1 cellular context compared by ENCODE assay signal in the genomic region with DNA sequence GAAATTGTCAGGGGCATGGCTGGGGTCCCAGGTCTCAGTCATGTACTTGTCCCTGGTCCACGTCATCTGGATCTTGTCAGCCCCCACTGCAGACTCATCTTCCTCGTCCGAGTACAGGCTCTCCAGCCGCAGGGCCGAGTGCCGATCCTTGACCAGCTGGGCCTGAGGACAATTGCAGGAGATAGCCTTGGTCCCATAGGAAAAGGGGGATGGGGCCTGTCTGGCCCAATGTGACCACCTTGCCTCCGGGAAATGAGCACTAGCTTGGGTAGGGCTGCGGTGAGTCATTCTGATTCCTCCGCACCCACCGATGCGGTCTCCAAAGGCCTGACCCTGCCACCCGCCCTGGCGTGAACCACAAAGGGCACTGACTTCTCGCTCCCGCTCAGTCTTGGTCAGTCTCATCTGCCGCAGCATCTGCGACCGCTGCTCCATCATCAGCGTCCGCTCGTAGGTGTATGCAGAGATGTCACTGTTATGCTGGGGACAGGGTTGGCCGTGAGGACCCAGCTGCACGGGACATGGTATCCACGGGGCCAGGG.
A peak's percentile ranks its signal among the peaks of the same experiment; 100 is the strongest.
TF ChIP-seq lines count a peak whose summit lies in the region.

No MANE protein-coding gene starts in this region.

TF ChIP-seq in HepG2, 621 proteins besides CTCF, POLR2A, EP300 and RAD21:
- TF ChIP-seq ZNF891 (CRISPR knock-in tag; IDR thresholded peaks at IDR 0.05) (0 out of 2 replicates have a peak, but pooled peaks have one; percentile 40), ZNF563 (CRISPR knock-in tag; IDR thresholded peaks at IDR 0.05) (peak; percentile 44; the same call in 1 of the 2 replicates), ZBTB38 (CRISPR knock-in tag; IDR thresholded peaks at IDR 0.05) (peak; percentile 73; the same call in 1 of the 2 replicates), NONO (IDR thresholded peaks at IDR 0.05) (no peak), NONO (CRISPR knock-in tag; conservative IDR thresholded peaks at IDR 0.05) (no peak), TBX2 (CRISPR knock-in tag; IDR thresholded peaks at IDR 0.05; ENCODE audit: borderline replicate concordance) (0 out of 2 replicates have a peak, but pooled peaks have one; percentile 16), TOPORS (CRISPR knock-in tag; IDR thresholded peaks at IDR 0.05) (0 out of 2 replicates have a peak, but pooled peaks have one; percentile 1), ZNF883 (CRISPR knock-in tag; IDR thresholded peaks at IDR 0.05; ENCODE audit: not compliant biosample characterization) (peak; percentile 24), ZSCAN31 (CRISPR knock-in tag; IDR thresholded peaks at IDR 0.05; ENCODE audit: low read depth) (0 out of 2 replicates have a peak, but pooled peaks have one; percentile 47), MYNN (CRISPR knock-in tag; IDR thresholded peaks at IDR 0.05; ENCODE audit: low read depth) (no peak), ZBTB7A (CRISPR knock-in tag; IDR thresholded peaks at IDR 0.05) (0 out of 2 replicates have a peak, but pooled peaks have one; percentile 24), MAZ (IDR thresholded peaks at IDR 0.05; ENCODE audit: borderline replicate concordance, low read depth, low read length) (no peak), MAZ (CRISPR knock-in tag; IDR thresholded peaks at IDR 0.05; ENCODE audit: low read depth) (0 out of 2 replicates have a peak, but pooled peaks have one; percentile 22), ZNF350 (CRISPR knock-in tag; IDR thresholded peaks at IDR 0.05; ENCODE audit: borderline replicate concordance, low read depth) (no peak), HNRNPL (IDR thresholded peaks at IDR 0.05; ENCODE audit: low read depth, low read length) (no peak)
- TF ChIP-seq, protein P1, sequence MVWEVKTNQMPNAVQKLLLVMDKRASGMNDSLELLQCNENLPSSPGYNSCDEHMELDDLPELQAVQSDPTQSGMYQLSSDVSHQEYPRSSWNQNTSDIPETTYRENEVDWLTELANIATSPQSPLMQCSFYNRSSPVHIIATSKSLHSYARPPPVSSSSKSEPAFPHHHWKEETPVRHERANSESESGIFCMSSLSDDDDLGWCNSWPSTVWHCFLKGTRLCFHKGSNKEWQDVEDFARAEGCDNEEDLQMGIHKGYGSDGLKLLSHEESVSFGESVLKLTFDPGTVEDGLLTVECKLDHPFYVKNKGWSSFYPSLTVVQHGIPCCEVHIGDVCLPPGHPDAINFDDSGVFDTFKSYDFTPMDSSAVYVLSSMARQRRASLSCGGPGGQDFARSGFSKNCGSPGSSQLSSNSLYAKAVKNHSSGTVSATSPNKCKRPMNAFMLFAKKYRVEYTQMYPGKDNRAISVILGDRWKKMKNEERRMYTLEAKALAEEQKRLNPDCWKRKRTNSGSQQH (CRISPR knock-in tag; IDR thresholded peaks at IDR 0.05; ENCODE audit: low read depth), result no peak
- TF ChIP-seq, protein P2, sequence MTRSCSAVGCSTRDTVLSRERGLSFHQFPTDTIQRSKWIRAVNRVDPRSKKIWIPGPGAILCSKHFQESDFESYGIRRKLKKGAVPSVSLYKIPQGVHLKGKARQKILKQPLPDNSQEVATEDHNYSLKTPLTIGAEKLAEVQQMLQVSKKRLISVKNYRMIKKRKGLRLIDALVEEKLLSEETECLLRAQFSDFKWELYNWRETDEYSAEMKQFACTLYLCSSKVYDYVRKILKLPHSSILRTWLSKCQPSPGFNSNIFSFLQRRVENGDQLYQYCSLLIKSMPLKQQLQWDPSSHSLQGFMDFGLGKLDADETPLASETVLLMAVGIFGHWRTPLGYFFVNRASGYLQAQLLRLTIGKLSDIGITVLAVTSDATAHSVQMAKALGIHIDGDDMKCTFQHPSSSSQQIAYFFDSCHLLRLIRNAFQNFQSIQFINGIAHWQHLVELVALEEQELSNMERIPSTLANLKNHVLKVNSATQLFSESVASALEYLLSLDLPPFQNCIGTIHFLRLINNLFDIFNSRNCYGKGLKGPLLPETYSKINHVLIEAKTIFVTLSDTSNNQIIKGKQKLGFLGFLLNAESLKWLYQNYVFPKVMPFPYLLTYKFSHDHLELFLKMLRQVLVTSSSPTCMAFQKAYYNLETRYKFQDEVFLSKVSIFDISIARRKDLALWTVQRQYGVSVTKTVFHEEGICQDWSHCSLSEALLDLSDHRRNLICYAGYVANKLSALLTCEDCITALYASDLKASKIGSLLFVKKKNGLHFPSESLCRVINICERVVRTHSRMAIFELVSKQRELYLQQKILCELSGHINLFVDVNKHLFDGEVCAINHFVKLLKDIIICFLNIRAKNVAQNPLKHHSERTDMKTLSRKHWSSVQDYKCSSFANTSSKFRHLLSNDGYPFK (CRISPR knock-in tag; IDR thresholded peaks at IDR 0.05; ENCODE audit: borderline replicate concordance), result no peak
- TF ChIP-seq, protein P3, sequence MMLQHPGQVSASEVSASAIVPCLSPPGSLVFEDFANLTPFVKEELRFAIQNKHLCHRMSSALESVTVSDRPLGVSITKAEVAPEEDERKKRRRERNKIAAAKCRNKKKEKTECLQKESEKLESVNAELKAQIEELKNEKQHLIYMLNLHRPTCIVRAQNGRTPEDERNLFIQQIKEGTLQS (CRISPR knock-in tag; IDR thresholded peaks at IDR 0.05), result no peak
